In the genomic region with DNA sequence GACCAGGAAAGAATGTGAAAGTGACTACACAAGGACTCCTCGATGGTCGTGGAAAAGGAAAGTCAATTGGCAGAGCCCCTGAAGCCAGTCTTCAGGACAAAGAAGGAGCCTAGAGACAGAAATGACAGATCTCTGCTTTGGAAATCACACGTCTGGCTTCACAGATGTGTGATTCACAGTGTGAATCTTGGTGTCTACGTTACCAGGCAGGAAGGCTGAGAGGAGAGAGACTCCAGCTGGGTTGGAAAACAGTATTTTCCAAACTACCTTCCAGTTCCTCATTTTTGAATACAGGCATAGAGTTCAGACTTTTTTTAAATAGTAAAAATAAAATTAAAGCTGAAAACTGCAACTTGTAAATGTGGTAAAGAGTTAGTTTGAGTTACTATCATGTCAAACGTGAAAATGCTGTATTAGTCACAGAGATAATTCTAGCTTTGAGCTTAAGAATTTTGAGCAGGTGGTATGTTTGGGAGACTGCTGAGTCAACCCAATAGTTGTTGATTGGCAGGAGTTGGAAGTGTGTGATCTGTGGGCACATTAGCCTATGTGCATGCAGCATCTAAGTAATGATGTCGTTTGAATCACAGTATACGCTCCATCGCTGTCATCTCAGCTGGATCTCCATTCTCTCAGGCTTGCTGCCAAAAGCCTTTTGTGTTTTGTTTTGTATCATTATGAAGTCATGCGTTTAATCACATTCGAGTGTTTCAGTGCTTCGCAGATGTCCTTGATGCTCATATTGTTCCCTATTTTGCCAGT, we compare ENCODE assay signal across 9 cellular contexts. TPM values are rescaled to one million over a fixed set of nuclear protein-coding genes. Genes with fewer than 3 reads are reported as not detected.
A peak's percentile ranks its signal among the peaks of the same experiment; 100 is the strongest.
DNase-seq lines count a peak whose midpoint lies in the region; ATAC-seq and TF ChIP-seq lines count a peak whose summit lies in the region.
"Had no signal": no experiment of that assay in that cellular context is flagged by ENCODE, and none has a peak within 500 bp of the region (broad histone marks: within the 10 kb centered on the region; RNA-seq: fewer than 3 reads in every experiment).

No MANE protein-coding gene starts in this region.

- no peak overlapping the region for H3K4me3 Mint-ChIP-seq in activated naive CD4-positive, alpha-beta T cell treated with anti-CD3 and anti-CD28 coated beads for 36 hours
- H3K4me3 Mint-ChIP-seq in activated T-helper 17 cell treated with anti-CD3 and anti-CD28 coated beads, Interleukin-2, amount 50 U/mL, for 72 hours, result peak overlapping the region; percentile 40
- no peak overlapping the region for H3K4me3 Mint-ChIP-seq in Calu3 (ENCODE audit: low read depth, unreplicated experiment)

- H2AFZ ChIP-seq in osteoblast (ENCODE audit: low read length), result peak overlapping the region; percentile 15

- no peaks in the 10 kb centered on the region for H3K9me3 ChIP-seq in osteoblast (ENCODE audit: low read depth, low read length)

- TF ChIP-seq CTCF in osteoblast (IDR thresholded peaks at IDR 0.05; ENCODE audit: extremely low read depth, low read depth, low read length), result no peak
- no peak for TF ChIP-seq CTCF in GM10266 (IDR thresholded peaks at IDR 0.05; ENCODE audit: control insufficient read depth, insufficient read depth, low read depth, missing control alignments)
- no peak for TF ChIP-seq CTCF in Calu3 (IDR thresholded peaks at IDR 0.05; ENCODE audit: unreplicated experiment)

- no peaks in the 10 kb centered on the region for H4K20me1 ChIP-seq in osteoblast (ENCODE audit: insufficient read depth, low read length)

- H3K27ac Mint-ChIP-seq in activated naive CD4-positive, alpha-beta T cell treated with anti-CD3 and anti-CD28 coated beads for 36 hours, result no peak overlapping the region
- peak overlapping the region; percentile 18 for H3K27ac Mint-ChIP-seq in activated T-helper 17 cell treated with anti-CD3 and anti-CD28 coated beads, Interleukin-2, amount 50 U/mL, for 72 hours
- H3K27ac Mint-ChIP-seq in Calu3 (ENCODE audit: unreplicated experiment), result no peak overlapping the region

- intact Hi-C loops in activated naive CD4-positive, alpha-beta T cell treated with anti-CD3 and anti-CD28 coated beads for 36 hours (cut with micrococcal nuclease), result loop anchor here (1.0 to 10.0 kb wide), 3 partner anchors 8 to 695 kb away; no protein-coding TSS in a partner anchor
- intact Hi-C loops in Calu3 (cut with micrococcal nuclease; ENCODE audit: unreplicated experiment), result no loop called here

- no peaks in the 10 kb centered on the region for H3K36me3 Mint-ChIP-seq in activated naive CD4-positive, alpha-beta T cell treated with anti-CD3 and anti-CD28 coated beads for 36 hours (ENCODE audit: low read depth)
- no peaks in the 10 kb centered on the region for H3K36me3 Mint-ChIP-seq in activated T-helper 17 cell treated with anti-CD3 and anti-CD28 coated beads, Interleukin-2, amount 50 U/mL, for 72 hours (ENCODE audit: low read depth)
- H3K36me3 Mint-ChIP-seq in Calu3 (ENCODE audit: insufficient read depth, unreplicated experiment), result no peaks in the 10 kb centered on the region

- H3K4me1 ChIP-seq in osteoblast (ENCODE audit: insufficient read depth, low read length), result no peaks in the 10 kb centered on the region

- H3K4me2 ChIP-seq in osteoblast (ENCODE audit: insufficient read depth, low read length), result no peak overlapping the region

- DNase-seq in activated naive CD4-positive, alpha-beta T cell treated with anti-CD3 and anti-CD28 coated beads for 36 hours, result peak; percentile 54
- DNase-seq in activated naive CD4-positive, alpha-beta T cell (lab: John Stamatoyannopoulos, UW), result no peak
- peak; percentile 36 to 42 for DNase-seq in Kasumi-1 (lab: John Stamatoyannopoulos, UW)
- DNase-seq in osteoblast (ENCODE audit: insufficient read length, low spot score, missing footprints), result no peak
- no peak for DNase-seq in GM10266 (ENCODE audit: extremely low spot score)
- DNase-seq in Calu3, result no peak
- DNase-seq in stimulated activated CD4-positive, alpha-beta T cell treated with anti-CD3 and anti-CD28 coated beads, Interleukin-2, amount 100 ng/mL, for 24 hours, result no peak
- DNase-seq: left cardiac atrium had no signal

- H3K9me3 Mint-ChIP-seq in activated naive CD4-positive, alpha-beta T cell treated with anti-CD3 and anti-CD28 coated beads for 36 hours, result no peaks in the 10 kb centered on the region
- no peaks in the 10 kb centered on the region for H3K9me3 Mint-ChIP-seq in activated T-helper 17 cell treated with anti-CD3 and anti-CD28 coated beads, Interleukin-2, amount 50 U/mL, for 72 hours
- no peaks in the 10 kb centered on the region for H3K9me3 Mint-ChIP-seq in Calu3 (ENCODE audit: low read depth, unreplicated experiment)

- H3K27me3 Mint-ChIP-seq in activated naive CD4-positive, alpha-beta T cell treated with anti-CD3 and anti-CD28 coated beads for 36 hours (ENCODE audit: low read depth), result peaks cover 22% of the 10 kb centered on the region
- H3K27me3 Mint-ChIP-seq in activated T-helper 17 cell treated with anti-CD3 and anti-CD28 coated beads, Interleukin-2, amount 50 U/mL, for 72 hours, result peaks cover 3% of the 10 kb centered on the region
- peaks cover 62% of the 10 kb centered on the region for H3K27me3 Mint-ChIP-seq in Calu3 (ENCODE audit: unreplicated experiment)

- H3K27me3 ChIP-seq in osteoblast (ENCODE audit: insufficient read depth, low read length), result peaks cover 52% of the 10 kb centered on the region

- CTCF ChIA-PET in activated naive CD4-positive, alpha-beta T cell treated with anti-CD3 and anti-CD28 coated beads for 36 hours (lab: Charles Lee), result interaction anchor here (0.6 to 2.3 kb wide), 5 partner anchors 9 to 669 kb away, joined by 3 to 16 read pairs (median 3); no protein-coding TSS in a partner anchor
- CTCF ChIA-PET in Calu3 (lab: Charles Lee), result interaction anchor here (1.3 kb wide), 1 partner anchor 9 kb away, joined by 5 read pairs; no protein-coding TSS in a partner anchor

- H3K4me1 Mint-ChIP-seq in activated naive CD4-positive, alpha-beta T cell treated with anti-CD3 and anti-CD28 coated beads for 36 hours (ENCODE audit: low read depth), result peaks cover 25% of the 10 kb centered on the region
- H3K4me1 Mint-ChIP-seq in activated T-helper 17 cell treated with anti-CD3 and anti-CD28 coated beads, Interleukin-2, amount 50 U/mL, for 72 hours, result peaks cover 25% of the 10 kb centered on the region
- no peaks in the 10 kb centered on the region for H3K4me1 Mint-ChIP-seq in Calu3 (ENCODE audit: low read depth, unreplicated experiment)

- no peaks in the 10 kb centered on the region for H3K79me2 ChIP-seq in osteoblast (ENCODE audit: insufficient read depth, low read length)

- no peaks in the 10 kb centered on the region for H3K36me3 ChIP-seq in osteoblast (ENCODE audit: insufficient read depth, low read length)

- H3K4me3 ChIP-seq in osteoblast (ENCODE audit: insufficient read depth, low read length), result no peak overlapping the region

- ATAC-seq in activated T-helper 17 cell treated with anti-CD3 and anti-CD28 coated beads, Interleukin-2, amount 50 U/mL, for 72 hours (replicated peaks), result peak; percentile 93

- BruUV-seq in Calu3 (replicated peaks; lab: Mats Ljungman, UMichigan), result no TSS peak

- no peak overlapping the region for H3K27ac ChIP-seq in osteoblast (ENCODE audit: low read depth, low read length)

RNA-seq across cellular contexts. Expression of a gene that starts 6.0 kb away (rescaled TPM):
- not detected for total RNA-seq in activated naive CD4-positive, alpha-beta T cell treated with anti-CD3 and anti-CD28 coated beads for 36 hours
- total RNA-seq in activated T-helper 17 cell treated with anti-CD3 and anti-CD28 coated beads, Interleukin-2, amount 50 U/mL, for 72 hours, result 10 to 100 TPM in 1 of 2 donors, 1 to 10 TPM in 1; 2.9 to 17.5 TPM
- not detected in 2 replicates for total RNA-seq in osteoblast
- total RNA-seq in Calu3 (2022), result not detected in 2 replicates

RNA-seq across cellular contexts. Expression of a gene that starts 10.8 kb away (rescaled TPM):
- not detected for total RNA-seq in activated naive CD4-positive, alpha-beta T cell treated with anti-CD3 and anti-CD28 coated beads for 36 hours
- 10 to 100 TPM in 1 of 2 donors, 1 to 10 TPM in 1; 2.2 to 13.8 TPM for total RNA-seq in activated T-helper 17 cell treated with anti-CD3 and anti-CD28 coated beads, Interleukin-2, amount 50 U/mL, for 72 hours
- not detected in 2 replicates for total RNA-seq in osteoblast
- not detected in 2 replicates for total RNA-seq in Calu3 (2022)

RNA-seq across cellular contexts. Expression of a gene that starts 47.1 kb away (rescaled TPM):
- under 1 TPM; 0.81 to 0.89 TPM for total RNA-seq in activated naive CD4-positive, alpha-beta T cell treated with anti-CD3 and anti-CD28 coated beads for 36 hours
- 1 to 10 TPM; 2.1 to 3.7 TPM for total RNA-seq in activated T-helper 17 cell treated with anti-CD3 and anti-CD28 coated beads, Interleukin-2, amount 50 U/mL, for 72 hours
- total RNA-seq in osteoblast, result 0.72 and 0.88 TPM in 2 replicates
- total RNA-seq in Calu3 (2022), result 0.54 TPM in 1 of 2 replicates, not detected in the other

Comparison
In these comparisons a context has a peak if more than half of its experiments do, and no peak if none do; other contexts are left out.
1. DNase-seq: peak in activated naive CD4-positive, alpha-beta T cell treated with anti-CD3 and anti-CD28 coated beads for 36 hours (single experiment) and Kasumi-1 (2 of 2); none in activated naive CD4-positive, alpha-beta T cell (0 of 4), osteoblast (single experiment), GM10266 (single experiment), Calu3 (single experiment) and stimulated activated CD4-positive, alpha-beta T cell treated with anti-CD3 and anti-CD28 coated beads, Interleukin-2, amount 100 ng/mL, for 24 hours (0 of 2).